ENCODE assay signal across 16 cellular contexts in genomic region chr14:90803249-90803648, GRCh38. TPM values are rescaled to one million over a fixed set of nuclear protein-coding genes. Genes with fewer than 3 reads are reported as not detected.
DNase-seq lines count a peak whose midpoint lies in the region; ATAC-seq and TF ChIP-seq lines count a peak whose summit lies in the region.
"Had no signal": no experiment of that assay in that cellular context is flagged by ENCODE, and none has a peak within 500 bp of the region (broad histone marks: within the 10 kb centered on the region; RNA-seq: fewer than 3 reads in every experiment).

No MANE protein-coding gene starts in this region.

- CTCF ChIA-PET in SK-N-SH (lab: Yijun Ruan, JAX) = no interaction called here

- no peaks in the 10 kb centered on the region for H3K9me3 ChIP-seq in BLaER1 treated with 17β-estradiol and CSF1 and Interleukin-3, amounts not matched to agents 10 nM and 100 nM (replicated peaks in 1 of 11)
- H3K9me3 ChIP-seq in SK-N-SH (no peaks in the 10 kb centered on the region), mucosa of descending colon (no peaks in the 10 kb centered on the region)
- H3K9me3 ChIP-seq: HAP-1, ovary, right lobe of liver had no signal

- peak overlapping the region in 4 of 11 experiments; percentile 34 to 55 (median 42); a peak in 3 of 22 replicates for H3K9ac ChIP-seq in BLaER1 treated with 17β-estradiol and CSF1 and Interleukin-3, amounts not matched to agents 10 nM and 100 nM
- H3K9ac ChIP-seq in SK-N-SH = no peak overlapping the region; the same call in 1 of the 2 replicates

- TF ChIP-seq EP300 in SK-N-SH (IDR thresholded peaks at IDR 0.05; ENCODE audit: borderline replicate concordance in 1 of 2, low read depth in 1 of 2, low read length in 1 of 2) = no peak

- 100% methylated on average over 2 of the region's 2 CpGs for WGBS in SK-N-SH (ENCODE audit: low lambda C conversion rate)

- H3K27ac ChIP-seq in BLaER1 treated with 17β-estradiol and CSF1 and Interleukin-3, amounts not matched to agents 10 nM and 100 nM = peak overlapping the region in 9 of 11 experiments; percentile 19 to 73 (median 63); a peak in 16 of 22 replicates
- H3K27ac ChIP-seq in SK-N-SH (ENCODE audit: low read depth in 2 of 2, low read length in 1 of 2) = peak overlapping the region; percentile 54 to 64
- H3K27ac ChIP-seq: ovary had no signal

- H3K27me3 Mint-ChIP-seq in endothelial cell (ENCODE audit: unreplicated experiment) = peaks cover 26% of the 10 kb centered on the region
- H3K27me3 Mint-ChIP-seq in osteocyte (ENCODE audit: unreplicated experiment) = no peaks in the 10 kb centered on the region
- H3K27me3 Mint-ChIP-seq: CD4-positive, CD25-positive, alpha-beta regulatory T cell had no signal

- no peak overlapping the region for H3K4me3 ChIP-seq in BLaER1 treated with 17β-estradiol and CSF1 and Interleukin-3, amounts not matched to agents 10 nM and 100 nM
- H3K4me3 ChIP-seq in SK-N-SH (ENCODE audit: low read depth in 2 of 2, low read length in 1 of 2) (no peak overlapping the region), mucosa of descending colon (no peak overlapping the region)
- H3K4me3 ChIP-seq: HAP-1, ovary, right lobe of liver had no signal

- peak overlapping the region; percentile 96 for H3K27ac Mint-ChIP-seq in endothelial cell (ENCODE audit: unreplicated experiment)
- H3K27ac Mint-ChIP-seq in osteocyte (ENCODE audit: unreplicated experiment) = peak overlapping the region; percentile 43

- H3K36me3 ChIP-seq in BLaER1 treated with 17β-estradiol and CSF1 and Interleukin-3, amounts not matched to agents 10 nM and 100 nM = no peaks in the 10 kb centered on the region
- H3K36me3 ChIP-seq in SK-N-SH (replicated peaks in 1 of 2; ENCODE audit: control insufficient read depth in 1 of 2, insufficient read depth in 2 of 2, low read length in 1 of 2) (no peaks in the 10 kb centered on the region), mucosa of descending colon (ENCODE audit: low read depth) (no peaks in the 10 kb centered on the region)
- H3K36me3 ChIP-seq: HAP-1, ovary, right lobe of liver had no signal

- peaks cover 43 to 76% (median 71%) of the 10 kb centered on the region in 10 experiments for H3K4me1 ChIP-seq in BLaER1 treated with 17β-estradiol and CSF1 and Interleukin-3, amounts not matched to agents 10 nM and 100 nM
- H3K4me1 ChIP-seq in SK-N-SH (ENCODE audit: control insufficient read depth in 1 of 2, insufficient read depth in 2 of 2, low read depth in 1 of 2, low read length in 1 of 2) (peaks cover 0 to 19% of the 10 kb centered on the region in 2 experiments; a peak in 2 of 4 replicates), mucosa of descending colon (ENCODE audit: low read depth) (peaks cover 6% of the 10 kb centered on the region)
- H3K4me1 ChIP-seq: HAP-1 had no signal

- H3K4me2 ChIP-seq in BLaER1 treated with 17β-estradiol and CSF1 and Interleukin-3, amounts not matched to agents 10 nM and 100 nM = peak overlapping the region; percentile 29 to 74 (median 66)
- peak overlapping the region; percentile 13; the same call in 1 of the 2 replicates for H3K4me2 ChIP-seq in SK-N-SH

- no peak for TF ChIP-seq RAD21 in SK-N-SH (IDR thresholded peaks at IDR 0.05; ENCODE audit: low read length)

- DNase-seq in SK-N-SH (no peak), endothelial cell (ENCODE audit: low spot score) (no peak), osteocyte (ENCODE audit: extremely low spot score, unreplicated experiment) (no peak), mucosa of descending colon (no peak), foreskin melanocyte (no peak), dermis blood vessel endothelial cell (no peak)
- DNase-seq: activated T-cell treated with anti-CD3 and anti-CD28 coated beads, Interleukin-2, amount 50 U/mL, for 1 hour; DMS 273 treated with DMSO at 0.1 percent for 48 hours; NCI-H1694; NCI-H526 treated with DMSO at 0.1 percent for 48 hours; ovary; right lobe of liver had no signal

- TF ChIP-seq CTCF in SK-N-SH (IDR thresholded peaks at IDR 0.05) (no peak), endothelial cell (IDR thresholded peaks at IDR 0.05; ENCODE audit: unreplicated experiment) (no peak), osteocyte (IDR thresholded peaks at IDR 0.05) (no peak), mucosa of descending colon (IDR thresholded peaks at IDR 0.05) (no peak)

- peaks cover 0 to 26% (median 0%) of the 10 kb centered on the region in 11 experiments; a peak in 5 of 22 replicates for H4K20me1 ChIP-seq in BLaER1 treated with 17β-estradiol and CSF1 and Interleukin-3, amounts not matched to agents 10 nM and 100 nM
- H4K20me1 ChIP-seq in SK-N-SH (ENCODE audit: insufficient read depth) = no peaks in the 10 kb centered on the region

- peaks cover 71% of the 10 kb centered on the region for H3K79me2 ChIP-seq in SK-N-SH (ENCODE audit: insufficient read depth)

- H3K4me1 Mint-ChIP-seq in endothelial cell (ENCODE audit: unreplicated experiment) = peaks cover 44% of the 10 kb centered on the region
- peaks cover 19% of the 10 kb centered on the region for H3K4me1 Mint-ChIP-seq in osteocyte (ENCODE audit: unreplicated experiment)

- peak overlapping the region; percentile 6 for H3K4me3 Mint-ChIP-seq in endothelial cell (ENCODE audit: unreplicated experiment)
- H3K4me3 Mint-ChIP-seq in osteocyte (ENCODE audit: unreplicated experiment) = no peak overlapping the region
- H3K4me3 Mint-ChIP-seq: CD4-positive, CD25-positive, alpha-beta regulatory T cell had no signal

- H2AFZ ChIP-seq in SK-N-SH (ENCODE audit: low read depth) = peak overlapping the region; percentile 40; the same call in 1 of the 2 replicates

- no peaks in the 10 kb centered on the region for H3F3A ChIP-seq in SK-N-SH (replicated peaks; ENCODE audit: insufficient read depth)

- H3K9me2 ChIP-seq in SK-N-SH = no peaks in the 10 kb centered on the region

- H3K27me3 ChIP-seq in BLaER1 treated with 17β-estradiol and CSF1 and Interleukin-3, amounts not matched to agents 10 nM and 100 nM = no peaks in the 10 kb centered on the region
- no peaks in the 10 kb centered on the region for H3K27me3 ChIP-seq in SK-N-SH (ENCODE audit: insufficient read depth)
- H3K27me3 ChIP-seq: ovary, right lobe of liver had no signal

- H3K9me3 Mint-ChIP-seq in endothelial cell (ENCODE audit: unreplicated experiment) (no peaks in the 10 kb centered on the region), osteocyte (ENCODE audit: unreplicated experiment) (no peaks in the 10 kb centered on the region)

- POLR2A ChIA-PET in SK-N-SH (lab: Yijun Ruan, JAX) = no interaction called here

- H3K36me3 Mint-ChIP-seq in endothelial cell (ENCODE audit: low read depth, unreplicated experiment) (peaks cover 15% of the 10 kb centered on the region), osteocyte (ENCODE audit: unreplicated experiment) (no peaks in the 10 kb centered on the region)
- H3K36me3 Mint-ChIP-seq: CD4-positive, CD25-positive, alpha-beta regulatory T cell had no signal

- intact Hi-C loops in mucosa of descending colon (cut with DNase I, micrococcal nuclease) = no loop called here

- no peak for ATAC-seq in GM21447 (IDR thresholded peaks at IDR 0.05; ENCODE audit: unreplicated experiment)
- ATAC-seq in mucosa of descending colon = no peak

TF ChIP-seq in SK-N-SH, 30 proteins besides CTCF, POLR2A, EP300 and RAD21:
- TF ChIP-seq NRF1 (IDR thresholded peaks at IDR 0.05; ENCODE audit: low read depth, low read length) = no peak
- TF ChIP-seq RXRA (IDR thresholded peaks at IDR 0.05; ENCODE audit: borderline replicate concordance, low read depth) = no peak
- TF ChIP-seq JUND (IDR thresholded peaks at IDR 0.05) = no peak
- TF ChIP-seq EZH2phosphoT487 (IDR thresholded peaks at IDR 0.05; ENCODE audit: borderline replicate concordance, low read depth) = no peak
- no peak for TF ChIP-seq POLR2AphosphoS5 (IDR thresholded peaks at IDR 0.05; ENCODE audit: low read depth, low read length)
- TF ChIP-seq PBX3 (IDR thresholded peaks at IDR 0.05) = no peak
- no peak for TF ChIP-seq FOXJ3 (CRISPR knock-in tag; IDR thresholded peaks at IDR 0.05)
- no peak for TF ChIP-seq TEAD4 (IDR thresholded peaks at IDR 0.05; ENCODE audit: borderline replicate concordance, insufficient read depth)
- no peak for TF ChIP-seq RCOR1 (IDR thresholded peaks at IDR 0.05; ENCODE audit: low read length)
- TF ChIP-seq FOXM1 (IDR thresholded peaks at IDR 0.05; ENCODE audit: low read depth) = no peak
- no peak for TF ChIP-seq SMC3 (IDR thresholded peaks at IDR 0.05; ENCODE audit: low read depth, low read length)
- TF ChIP-seq TCF12 (IDR thresholded peaks at IDR 0.05) = no peak
- no peak for TF ChIP-seq MEF2A (IDR thresholded peaks at IDR 0.05; ENCODE audit: borderline replicate concordance, low read depth)
- no peak for TF ChIP-seq ELF1 (IDR thresholded peaks at IDR 0.05)
- TF ChIP-seq FOSL2 (IDR thresholded peaks at IDR 0.05; ENCODE audit: borderline replicate concordance, low read depth) = no peak
- TF ChIP-seq MXI1 (IDR thresholded peaks at IDR 0.05; ENCODE audit: low read depth, low read length) = no peak
- no peak for TF ChIP-seq CHD2 (IDR thresholded peaks at IDR 0.05; ENCODE audit: low read length, partially characterized antibody)
- TF ChIP-seq SIN3A (IDR thresholded peaks at IDR 0.05; ENCODE audit: borderline replicate concordance, low read depth, low read length) = no peak
- TF ChIP-seq RFX5 (IDR thresholded peaks at IDR 0.05; ENCODE audit: low read length) = no peak

RNA-seq across cellular contexts. Expression of gene TTC7B, which starts 13.0 kb away (rescaled TPM):
- 42.5 and 43.1 TPM in 2 replicates for polyA plus RNA-seq in SK-N-SH (2012; rRNA removed)
- 36.2 and 41.2 TPM in 2 replicates for polyA plus RNA-seq in SK-N-SH (2012; cell fraction: cytosol; rRNA removed)
- polyA plus RNA-seq in SK-N-SH (2012; cell fraction: nucleus; rRNA removed) = 32.3 and 42.8 TPM in 2 replicates
- total RNA-seq in endothelial cell (ENCODE audit: unreplicated experiment) (93.5 TPM), osteocyte (43.2 and 44.7 TPM in 2 replicates), mucosa of descending colon (10 to 100 TPM in 1 of 3 donors, 1 to 10 TPM in 2; 6.0 to 72.8 (median 10.0) TPM), dermis blood vessel endothelial cell (37.1 and 63.3 TPM in 2 replicates)
